Comparison of ENCODE assay signal across 19 cellular contexts in the genomic region with DNA sequence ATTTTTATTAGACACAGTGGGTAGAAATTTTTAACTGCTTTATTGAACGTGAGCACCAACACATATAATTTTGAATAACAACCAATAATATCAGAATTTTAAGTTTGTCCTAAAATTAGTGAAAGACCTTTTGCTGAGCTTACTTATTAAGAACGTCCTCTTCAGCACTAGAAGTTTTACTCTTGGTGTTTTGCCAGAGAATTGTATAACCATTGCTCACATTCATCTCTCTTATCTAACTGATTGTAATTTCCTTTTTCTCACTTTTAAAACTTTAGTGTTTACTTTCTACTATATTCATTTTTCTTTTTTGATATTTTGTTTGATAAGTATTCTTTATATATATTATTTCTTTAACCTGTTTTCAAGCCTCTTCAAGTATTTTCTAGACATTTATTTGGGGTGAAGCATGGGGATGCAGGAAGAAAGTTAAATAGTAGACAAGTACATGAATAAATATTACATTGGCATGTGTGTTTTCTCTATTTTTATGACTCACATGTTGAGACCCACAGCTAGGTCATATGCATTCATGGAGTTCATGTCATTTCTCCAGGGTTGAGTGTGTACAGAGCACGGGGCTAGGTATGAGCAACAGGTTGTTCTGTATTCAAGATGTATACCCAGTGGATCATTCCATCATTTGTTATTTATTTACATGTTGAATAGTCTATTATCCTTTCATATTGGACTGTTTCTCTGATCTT.
DNase-seq lines count a peak whose midpoint lies in the region; TF ChIP-seq lines count a peak whose summit lies in the region.
"Had no signal": no experiment of that assay in that cellular context is flagged by ENCODE, and none has a peak within 500 bp of the region (broad histone marks: within the 10 kb centered on the region; RNA-seq: fewer than 3 reads in every experiment).

No MANE protein-coding gene starts in this region.

- peak; percentile 32 for DNase-seq in DMS53 (lab: John Stamatoyannopoulos, UW)
- no peak for DNase-seq in DMS53 treated with DMSO at 0.1 percent for 48 hours (lab: John Stamatoyannopoulos, UW; ENCODE audit: unreplicated experiment)
- peak; percentile 53 for DNase-seq in amniotic epithelial cell (ENCODE audit: low read depth)
- peak; percentile 33 for DNase-seq in fibroblast of villous mesenchyme (ENCODE audit: low read depth)
- DNase-seq in smooth muscle cell (lab: John Stamatoyannopoulos, UW; ENCODE audit: unreplicated experiment) = no peak
- no peak for DNase-seq in DMS79 treated with DMSO at 0.1 percent for 48 hours (lab: John Stamatoyannopoulos, UW)
- DNase-seq in DMS 273 (lab: John Stamatoyannopoulos, UW; ENCODE audit: unreplicated experiment) = no peak
- DNase-seq in nucleus accumbens (lab: John Stamatoyannopoulos, UW) = no peak
- DNase-seq: activated CD4-positive, CD25-positive, alpha-beta regulatory T cell; activated naive CD4-positive, alpha-beta T cell treated with Interleukin-2 at 50 U/mL for 16 hours; CD4-positive, alpha-beta T cell; central memory CD4-positive, alpha-beta T cell; GF-D8; hypothalamus; NCI-H1105 treated with DMSO at 0.1 percent for 48 hours; NCI-H446; right cardiac atrium; stimulated activated CD4-positive, alpha-beta T cell treated with anti-CD3 and anti-CD28 coated beads, Interleukin-4, amount 100 ng/mL, for 24 hours had no signal

- no peaks in the 10 kb centered on the region for H4K20me1 ChIP-seq in smooth muscle cell (ENCODE audit: low read depth)

- H3K9me3 ChIP-seq in smooth muscle cell (replicated peaks; ENCODE audit: low read depth) = no peaks in the 10 kb centered on the region

- no peak overlapping the region for H3K9ac ChIP-seq in smooth muscle cell (ENCODE audit: low read depth)

- TF ChIP-seq CTCF in fibroblast of villous mesenchyme (IDR thresholded peaks at IDR 0.05; ENCODE audit: insufficient read depth, low read depth, low read length) (no peak), smooth muscle cell (IDR thresholded peaks at IDR 0.05; ENCODE audit: borderline replicate concordance, insufficient read depth, poor library complexity, severe bottlenecking) (no peak)

- WGBS in smooth muscle cell (ENCODE audit: low lambda C conversion rate) = 82% methylated on average over 3 of the region's 3 CpGs

- peak overlapping the region; percentile 6 for H3K27ac ChIP-seq in smooth muscle cell (ENCODE audit: low read depth)
- H3K27ac ChIP-seq: 22Rv1 had no signal

- no peaks in the 10 kb centered on the region for H3K36me3 ChIP-seq in smooth muscle cell (ENCODE audit: low read depth)

- H3F3A ChIP-seq in smooth muscle cell (ENCODE audit: low read depth) = no peaks in the 10 kb centered on the region

- no peak overlapping the region for H3K4me3 ChIP-seq in fibroblast of villous mesenchyme (ENCODE audit: low read depth, low read length)
- no peak overlapping the region for H3K4me3 ChIP-seq in smooth muscle cell

- no peaks in the 10 kb centered on the region for H3K4me1 ChIP-seq in smooth muscle cell (ENCODE audit: low read depth)

- H3K27me3 ChIP-seq in smooth muscle cell (ENCODE audit: low read depth) = no peaks in the 10 kb centered on the region

- H2AFZ ChIP-seq in smooth muscle cell (ENCODE audit: low read depth) = no peak overlapping the region

- H3K79me2 ChIP-seq in smooth muscle cell (ENCODE audit: low read depth) = no peaks in the 10 kb centered on the region

- H3K4me2 ChIP-seq in smooth muscle cell = no peak overlapping the region

Comparison
In these comparisons a context has a peak if more than half of its experiments do, and no peak if none do; other contexts are left out.
1. DNase-seq: peak in DMS53 (single experiment), amniotic epithelial cell (single experiment) and fibroblast of villous mesenchyme (single experiment); none in DMS53 treated with DMSO at 0.1 percent for 48 hours (single experiment), smooth muscle cell (single experiment), DMS79 treated with DMSO at 0.1 percent for 48 hours (single experiment), DMS 273 (single experiment) and nucleus accumbens (0 of 56).